In the genomic region with DNA sequence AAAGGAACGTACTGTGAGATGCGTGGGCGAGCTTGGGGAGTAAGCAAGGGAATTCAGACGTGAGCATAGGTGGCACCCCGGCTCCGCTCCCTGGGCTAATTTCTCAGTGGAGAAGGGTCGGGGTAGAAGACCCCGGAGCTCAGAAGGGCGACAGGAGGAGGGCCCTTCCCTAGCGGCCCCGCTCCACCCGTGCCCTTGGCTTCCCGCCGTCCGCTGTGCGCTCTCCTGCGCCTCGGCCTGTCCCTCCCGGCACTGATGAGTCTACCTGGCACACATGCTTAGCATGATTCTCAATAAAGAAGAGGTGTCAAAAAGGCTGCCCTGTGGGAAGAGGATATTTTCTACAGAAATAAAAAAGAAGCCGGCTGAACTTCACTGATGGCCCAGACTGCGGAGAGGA, we compare ENCODE assay signal across 8 cellular contexts.
"Had no signal": no experiment of that assay in that cellular context is flagged by ENCODE, and none has a peak within 500 bp of the region (broad histone marks: within the 10 kb centered on the region; RNA-seq: fewer than 3 reads in every experiment).

No MANE protein-coding gene starts in this region.

- FAIRE-seq: G401.6, GM12878, GM12891, GM12892, GM18507, GM19239 had no signal

- ATAC-seq: GM12878 had no signal

- H3K4me3 ChIP-seq: GM12878 had no signal

- DNase-seq: GDM1, GF-D8 had no signal
